9 cellular contexts compared by ENCODE assay signal in genomic region chr11:70397336-70397982, GRCh38. TPM values are rescaled to one million over a fixed set of nuclear protein-coding genes. Genes with fewer than 3 reads are reported as not detected.
DNase-seq lines count a peak whose midpoint lies in the region; ATAC-seq, FAIRE-seq and TF ChIP-seq lines count a peak whose summit lies in the region.
"Had no signal": no experiment of that assay in that cellular context is flagged by ENCODE, and none has a peak within 500 bp of the region (broad histone marks: within the 10 kb centered on the region; RNA-seq: fewer than 3 reads in every experiment).

No MANE protein-coding gene starts in this region.

- DNase-seq in T-helper 2 cell treated with Interferon-gamma antibody and Interleukin-4, amounts not matched to agents 5 μg/mL and 100 μg/mL, for 36 hours (ENCODE audit: low spot score), result no peak
- DNase-seq in T-helper 2 cell (no peak), NCI-H146 (lab: John Stamatoyannopoulos, UW) (peak; percentile 69), amniotic epithelial cell (ENCODE audit: low read depth) (peak; percentile 16), keratinocyte (ENCODE audit: low read depth, low spot score) (no peak), stomach (no peak)
- no peak for DNase-seq in effector CD4-positive, alpha-beta T cell

- H3K27ac ChIP-seq in keratinocyte (ENCODE audit: control insufficient read depth, insufficient read depth, low read length), result peak overlapping the region; percentile 98
- peak overlapping the region; percentile 62 to 97 (median 95) for H3K27ac ChIP-seq in stomach

- H3K4me3 Mint-ChIP-seq in T-helper 2 cell treated with Interferon-gamma antibody and Interleukin-4, amounts not matched to agents 5 μg/mL and 100 μg/mL, for 36 hours, result peak overlapping the region; percentile 87

- H3K36me3 ChIP-seq in keratinocyte (ENCODE audit: control insufficient read depth in 2 of 2, extremely low read depth in 1 of 2, insufficient read depth in 2 of 2, low read length in 2 of 2), result peaks cover 6 to 10% of the 10 kb centered on the region in 2 experiments
- no peaks in the 10 kb centered on the region for H3K36me3 ChIP-seq in stomach

- H3K9me3 ChIP-seq in keratinocyte (ENCODE audit: control insufficient read depth, low read depth, low read length) (no peaks in the 10 kb centered on the region), stomach (no peaks in the 10 kb centered on the region)

- TF ChIP-seq EP300 in stomach (IDR thresholded peaks at IDR 0.05), result no peak

- H3K4me2 ChIP-seq in keratinocyte (ENCODE audit: control insufficient read depth, extremely low read depth, insufficient read depth, low read depth, low read length), result peak overlapping the region; percentile 99

- peaks cover 12% of the 10 kb centered on the region for H3K9me1 ChIP-seq in keratinocyte (ENCODE audit: control insufficient read depth, extremely low read depth, insufficient read depth, low read length)

- ATAC-seq in HG03097 (IDR thresholded peaks at IDR 0.05; ENCODE audit: low FRiP score, unreplicated experiment), result no peak

- H4K20me1 ChIP-seq in keratinocyte (ENCODE audit: control insufficient read depth, extremely low read depth, insufficient read depth, low read length), result peaks cover 22% of the 10 kb centered on the region

- dilution Hi-C loops in keratinocyte (cut with MboI; ENCODE audit: extremely low pct_ligation_motif_present, low sequenced_read_pairs), result no loop called here

- FAIRE-seq in keratinocyte (lab: Jason Lieb, UNC), result no peak
- FAIRE-seq: colon had no signal

- H3K27me3 ChIP-seq in keratinocyte (ENCODE audit: control insufficient read depth, extremely low read depth, insufficient read depth, low read length) (no peaks in the 10 kb centered on the region), stomach (peaks cover 0 to 19% (median 0%) of the 10 kb centered on the region in 3 donors)

- H2AFZ ChIP-seq in keratinocyte (ENCODE audit: control insufficient read depth, low read length), result peak overlapping the region; percentile 84

- intact Hi-C loops in stomach (cut with DNase I; ENCODE audit: low total_unique reads), result no loop called here

- H3K27ac Mint-ChIP-seq in T-helper 2 cell treated with Interferon-gamma antibody and Interleukin-4, amounts not matched to agents 5 μg/mL and 100 μg/mL, for 36 hours, result peak overlapping the region; percentile 82

- 24 to 39% (median 35%) methylated on average over 18 of the region's 18 CpGs for WGBS in stomach, 5 donors

- H3K27me3 Mint-ChIP-seq in T-helper 2 cell treated with Interferon-gamma antibody and Interleukin-4, amounts not matched to agents 5 μg/mL and 100 μg/mL, for 36 hours (ENCODE audit: low read depth), result peaks cover 59% of the 10 kb centered on the region

- peaks cover 17% of the 10 kb centered on the region for H3K4me1 Mint-ChIP-seq in T-helper 2 cell treated with Interferon-gamma antibody and Interleukin-4, amounts not matched to agents 5 μg/mL and 100 μg/mL, for 36 hours (ENCODE audit: low read depth)

- H3K4me3 ChIP-seq in keratinocyte (ENCODE audit: control insufficient read depth in 2 of 3, extremely low read depth in 1 of 3, insufficient read depth in 2 of 3, low read depth in 1 of 3, low read length in 3 of 3) (peak overlapping the region; percentile 60 to 97 (median 95)), stomach (peak overlapping the region; percentile 90 to 97 (median 94))

- no peaks in the 10 kb centered on the region for H3K9me3 Mint-ChIP-seq in T-helper 2 cell treated with Interferon-gamma antibody and Interleukin-4, amounts not matched to agents 5 μg/mL and 100 μg/mL, for 36 hours

- H3K36me3 Mint-ChIP-seq in T-helper 2 cell treated with Interferon-gamma antibody and Interleukin-4, amounts not matched to agents 5 μg/mL and 100 μg/mL, for 36 hours (ENCODE audit: low read depth), result peaks cover 2% of the 10 kb centered on the region

- TF ChIP-seq CTCF in keratinocyte (optimal IDR thresholded peaks at IDR 0.05 in 1 of 3, IDR thresholded peaks at IDR 0.05 in 1 of 3, conservative IDR thresholded peaks at IDR 0.05 in 1 of 3; ENCODE audit: extremely low read depth in 1 of 3, insufficient read depth in 2 of 3, low read length in 3 of 3), result no peak
- TF ChIP-seq CTCF in stomach (IDR thresholded peaks at IDR 0.05), result no peak

- H3K9ac ChIP-seq in keratinocyte (ENCODE audit: control insufficient read depth, extremely low read depth, insufficient read depth, low read length), result peak overlapping the region; percentile 97

- H3K4me1 ChIP-seq in keratinocyte (ENCODE audit: control insufficient read depth, extremely low read depth, insufficient read depth, low read length), result peaks cover 21% of the 10 kb centered on the region
- peaks cover 12 to 58% (median 48%) of the 10 kb centered on the region in 4 donors for H3K4me1 ChIP-seq in stomach

- H3K79me2 ChIP-seq in keratinocyte (ENCODE audit: control insufficient read depth, insufficient read depth, low read length), result peaks cover 66% of the 10 kb centered on the region

- no peak for TF ChIP-seq POLR2A in stomach (IDR thresholded peaks at IDR 0.05)

RNA-seq across cellular contexts. Expression of gene CTTN, which starts 0.9 kb away (rescaled TPM):
- 184 to 221 TPM (median 195 TPM) in 3 replicates for polyA plus RNA-seq in keratinocyte
- 508 TPM for polyA plus RNA-seq in keratinocyte (2011; ENCODE audit: low read depth)
- polyA plus RNA-seq in keratinocyte (2011; cell fraction: cytosol; rRNA removed), result 131 and 183 TPM in 2 replicates
- 780 and 817 TPM in 2 replicates for polyA plus RNA-seq in keratinocyte (2011; cell fraction: nucleus; rRNA removed)
- polyA plus RNA-seq in keratinocyte (2012; ENCODE audit: low replicate concordance), result 230 and 284 TPM in 2 replicates
- polyA minus RNA-seq in keratinocyte, result 209 to 373 TPM (median 276 TPM) in 3 replicates
- polyA minus RNA-seq in keratinocyte (2011; cell fraction: cytosol; rRNA and poly(A)+ RNA removed), result 229 TPM
- polyA minus RNA-seq in keratinocyte (2011; cell fraction: nucleus; rRNA and poly(A)+ RNA removed), result 205 and 311 TPM in 2 replicates
- total RNA-seq in stomach, result 100 to 1,000 TPM; 280 to 390 (median 327) TPM
- polyA plus RNA-seq in stomach, result 10 to 100 TPM; 69.8 to 83.8 (median 78.5) TPM

Comparison
In these comparisons a context has a peak if more than half of its experiments do, and no peak if none do; other contexts are left out.
1. DNase-seq: peak in NCI-H146 (single experiment) and amniotic epithelial cell (single experiment); none in T-helper 2 cell treated with Interferon-gamma antibody and Interleukin-4, amounts not matched to agents 5 μg/mL and 100 μg/mL, for 36 hours (single experiment), T-helper 2 cell (0 of 5), keratinocyte (single experiment), stomach (single experiment) and effector CD4-positive, alpha-beta T cell (single experiment).